ENCODE assay signal across 6 cellular contexts in the genomic region with DNA sequence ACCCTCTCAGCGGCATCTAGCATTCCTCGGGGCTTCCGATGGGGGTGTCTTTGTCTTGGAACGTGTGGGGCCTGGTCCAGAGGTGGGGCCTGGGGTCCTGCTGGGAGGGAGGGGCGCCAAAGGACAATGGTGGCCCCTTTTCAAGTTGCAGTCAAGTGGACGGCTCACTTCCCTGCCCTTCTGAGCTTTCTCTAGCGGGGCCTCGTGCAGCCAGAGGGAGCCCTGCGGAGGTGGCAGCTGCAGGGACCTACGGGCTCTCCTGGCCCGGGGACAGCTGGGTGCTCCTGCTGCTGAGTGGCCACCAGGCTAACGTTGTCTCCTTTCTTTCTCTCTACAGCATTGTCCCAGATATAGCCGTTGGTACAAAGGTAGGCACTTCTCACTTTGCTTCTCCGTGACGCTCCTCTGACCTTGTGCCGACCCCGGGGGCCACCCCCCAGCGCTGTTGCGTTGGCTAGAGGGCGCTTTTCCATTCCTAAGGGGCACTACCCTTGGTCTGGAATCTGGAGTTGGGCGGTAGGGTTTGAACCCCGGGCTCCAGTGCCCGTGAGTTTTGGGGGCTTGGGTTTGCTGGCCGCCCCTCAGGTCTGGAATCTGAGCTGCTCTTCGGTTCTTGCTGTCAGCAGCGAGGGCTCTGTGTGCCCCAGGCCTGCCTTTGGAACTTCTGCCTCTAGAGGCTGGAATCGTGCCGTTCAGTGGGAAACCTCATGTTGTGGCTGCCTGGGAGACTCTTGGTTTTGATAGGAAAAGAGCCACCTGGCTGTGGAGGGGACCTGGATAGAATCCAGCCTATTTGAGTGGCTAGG. TPM values are rescaled to one million over a fixed set of nuclear protein-coding genes. Genes with fewer than 3 reads are reported as not detected.
A peak's percentile ranks its signal among the peaks of the same experiment; 100 is the strongest.
DNase-seq lines count a peak whose midpoint lies in the region; ATAC-seq, FAIRE-seq and TF ChIP-seq lines count a peak whose summit lies in the region.

No MANE protein-coding gene starts in this region.

- TF ChIP-seq POLR2A in HepG2 (IDR thresholded peaks at IDR 0.05; ENCODE audit: insufficient read depth in 1 of 2, low read depth in 2 of 2, low read length in 2 of 2): peak in 1 of 2 experiments; percentile 51; a peak in 2 of 4 replicates

- H3K4me1 ChIP-seq in HepG2 (ENCODE audit: insufficient read depth, low read length): peaks cover 56% of the 10 kb centered on the region

- peak overlapping the region; percentile 97 for H3K27ac ChIP-seq in HepG2 (ENCODE audit: extremely low read length, insufficient read depth, low read length)

- TF ChIP-seq RAD21 in HepG2 (CRISPR knock-in tag; IDR thresholded peaks at IDR 0.05): 0 out of 2 replicates have a peak, but pooled peaks have one; percentile 4

- H3K36me3 ChIP-seq in HepG2 (replicated peaks in 1 of 2; ENCODE audit: control insufficient read depth in 1 of 2, insufficient read depth in 2 of 2, low read length in 2 of 2): peaks cover 25 to 42% of the 10 kb centered on the region in 2 experiments; a peak in 4 of 5 replicates

- in situ Hi-C loops in HepG2 (cut with HindIII; ENCODE audit: extremely low pct_ligation_motif_present, low pct_unique_long_range_greater_than_20kb): no loop called here

- H3K4me3 Mint-ChIP-seq in HFFc6: peak overlapping the region; percentile 93
- peak overlapping the region; percentile 82 for H3K4me3 Mint-ChIP-seq in activated CD8-positive, alpha-beta T cell treated with anti-CD3 and anti-CD28 coated beads, Interleukin-2, amount 10 ng/mL, durations not matched to agents 7 days and 5 days

- ATAC-seq in activated CD8-positive, alpha-beta T cell treated with anti-CD3 and anti-CD28 coated beads, Interleukin-2, amount 10 ng/mL, durations not matched to agents 7 days and 5 days: no peak
- peak; percentile 10 for ATAC-seq in HepG2
- ATAC-seq in GM21619 (IDR thresholded peaks at IDR 0.05; ENCODE audit: unreplicated experiment): no peak
- ATAC-seq in HG03175 (IDR thresholded peaks at IDR 0.05; ENCODE audit: unreplicated experiment): no peak

- H3K9me3 Mint-ChIP-seq in HFFc6: no peaks in the 10 kb centered on the region
- H3K9me3 Mint-ChIP-seq in activated CD8-positive, alpha-beta T cell treated with anti-CD3 and anti-CD28 coated beads, Interleukin-2, amount 10 ng/mL, durations not matched to agents 7 days and 5 days (ENCODE audit: insufficient read depth): no peaks in the 10 kb centered on the region

- intact Hi-C loops in HepG2 (cut with micrococcal nuclease; ENCODE audit: unreplicated experiment): loop anchor here (2.0 kb wide), 1 partner anchor 28 kb away; no protein-coding TSS in a partner anchor

- no peak for FAIRE-seq in HepG2 (lab: Jason Lieb, UNC)

- peak; percentile 64 for TF ChIP-seq CTCF in HFFc6 (IDR thresholded peaks at IDR 0.05)
- peak; percentile 63 for TF ChIP-seq CTCF in HepG2 (CRISPR knock-in tag; IDR thresholded peaks at IDR 0.05)

- peaks cover 63% of the 10 kb centered on the region for H3K79me2 ChIP-seq in HepG2 (ENCODE audit: insufficient read depth, low read length)

- peaks cover 62% of the 10 kb centered on the region for H4K20me1 ChIP-seq in HepG2 (ENCODE audit: insufficient read depth, low read length)

- POLR2A ChIA-PET in activated CD8-positive, alpha-beta T cell treated with anti-CD3 and anti-CD28 coated beads, Interleukin-2, amount 10 ng/mL, durations not matched to agents 7 days and 5 days (lab: Charles Lee): interaction anchor here (1.1 to 1.5 kb wide), 2 partner anchors 8 to 15 kb away, joined by 3 to 7 read pairs; no protein-coding TSS in a partner anchor
- POLR2A ChIA-PET in HepG2 (lab: Yijun Ruan, JAX): interaction anchor here (0.9 to 2.6 kb wide), 8 partner anchors 10 to 61 kb away, joined by 3 to 16 read pairs (median 4); no protein-coding TSS in a partner anchor

- H3K9ac ChIP-seq in HepG2 (ENCODE audit: insufficient read depth, low read depth, low read length): peak overlapping the region; percentile 99

- CTCF ChIA-PET in activated CD8-positive, alpha-beta T cell treated with anti-CD3 and anti-CD28 coated beads, Interleukin-2, amount 10 ng/mL, durations not matched to agents 7 days and 5 days (lab: Charles Lee): interaction anchor here (1.1 to 1.3 kb wide), 2 partner anchors 29 to 136 kb away, joined by 3 to 5 read pairs; a partner anchor contains a TSS
- CTCF ChIA-PET in HepG2 (lab: Yijun Ruan, JAX; ENCODE audit: low intra/inter-chr PET ratio, low total read pairs): no interaction called here

- H3K27ac Mint-ChIP-seq in HFFc6: peak overlapping the region; percentile 88
- H3K27ac Mint-ChIP-seq in activated CD8-positive, alpha-beta T cell treated with anti-CD3 and anti-CD28 coated beads, Interleukin-2, amount 10 ng/mL, durations not matched to agents 7 days and 5 days: peak overlapping the region; percentile 85

- DNase-seq in HFFc6 (peak; percentile 41), HepG2 (ENCODE audit: low spot score) (peak; percentile 55)
- peak; percentile 38 for DNase-seq in activated CD8-positive, alpha-beta T cell treated with anti-CD3 and anti-CD28 coated beads, Interleukin-2, amount 10 ng/mL, durations not matched to agents 7 days and 5 days
- no peak for DNase-seq in activated CD8-positive, alpha-beta memory T cell treated with anti-CD3 and anti-CD28 coated beads, Interleukin-2, amount 50 U/mL, for 48 hours

- WGBS in HepG2 (ENCODE audit: low lambda C conversion rate): 2% methylated on average over 14 of the region's 28 CpGs

- H2AFZ ChIP-seq in HepG2 (ENCODE audit: low read length): no peak overlapping the region

- peak overlapping the region; percentile 89 for H3K4me2 ChIP-seq in HepG2 (ENCODE audit: low read depth, low read length)

- H3K36me3 Mint-ChIP-seq in HFFc6 (ENCODE audit: low read depth): peaks cover 39% of the 10 kb centered on the region
- peaks cover 48% of the 10 kb centered on the region for H3K36me3 Mint-ChIP-seq in activated CD8-positive, alpha-beta T cell treated with anti-CD3 and anti-CD28 coated beads, Interleukin-2, amount 10 ng/mL, durations not matched to agents 7 days and 5 days (ENCODE audit: low read depth)

- no peaks in the 10 kb centered on the region; a peak in 1 of 5 replicates for H3K27me3 ChIP-seq in HepG2 (ENCODE audit: control insufficient read depth in 1 of 2, insufficient read depth in 2 of 2, low read length in 2 of 2)

- H3K4me1 Mint-ChIP-seq in HFFc6 (ENCODE audit: low read depth): peaks cover 35% of the 10 kb centered on the region
- H3K4me1 Mint-ChIP-seq in activated CD8-positive, alpha-beta T cell treated with anti-CD3 and anti-CD28 coated beads, Interleukin-2, amount 10 ng/mL, durations not matched to agents 7 days and 5 days (ENCODE audit: low read depth): peaks cover 46% of the 10 kb centered on the region

- no TSS peak for BruUV-seq in HepG2 (replicated peaks; lab: Mats Ljungman, UMichigan)

- no peak; a peak in 1 of 4 replicates for TF ChIP-seq EP300 in HepG2 (IDR thresholded peaks at IDR 0.05; ENCODE audit: low read depth in 2 of 2, low read length in 2 of 2)
- TF ChIP-seq EP300 in HepG2 (CRISPR knock-in tag; IDR thresholded peaks at IDR 0.05; ENCODE audit: borderline replicate concordance): no peak

- H3K27me3 Mint-ChIP-seq in HFFc6 (ENCODE audit: insufficient read depth): peaks cover 15% of the 10 kb centered on the region
- no peaks in the 10 kb centered on the region for H3K27me3 Mint-ChIP-seq in activated CD8-positive, alpha-beta T cell treated with anti-CD3 and anti-CD28 coated beads, Interleukin-2, amount 10 ng/mL, durations not matched to agents 7 days and 5 days (ENCODE audit: low read depth)

- no peaks in the 10 kb centered on the region for H3K9me3 ChIP-seq in HepG2 (ENCODE audit: low read length)

- H3K4me3 ChIP-seq in HepG2 (replicated peaks in 1 of 3; ENCODE audit: insufficient read depth in 1 of 3, low read depth in 2 of 3, low read length in 3 of 3): peak overlapping the region; percentile 85 to 96 (median 96)

RNA-seq across cellular contexts. Expression of a gene that starts 2.0 kb away (rescaled TPM):
- total RNA-seq in HFFc6 (2021; fragmentation: NEBNext Ultra II Directional; extraction: Animal tissue kit (Norgen Biotek cat#: 25700)): 100 to 1,000 TPM; 307 to 421 (median 380) TPM
- total RNA-seq in activated CD8-positive, alpha-beta T cell treated with anti-CD3 and anti-CD28 coated beads, Interleukin-2, amount 10 ng/mL, durations not matched to agents 7 days and 5 days: 100 to 1,000 TPM; 524 to 526 TPM
- 188 and 195 TPM in 2 replicates for total RNA-seq in HepG2 (2016; rRNA removed; fragmentation: Illumina TruSeq; extraction: Trizol)
- total RNA-seq in HepG2 (2016; cell fraction: cytosol; rRNA removed; fragmentation: Illumina TruSeq; extraction: Trizol; ENCODE audit: low read depth): 49.8 and 51.1 TPM in 2 replicates
- 161 and 198 TPM in 2 replicates for total RNA-seq in HepG2 (2016; cell fraction: insoluble cytoplasmic fraction; rRNA removed; fragmentation: Illumina TruSeq; extraction: Trizol)
- 106 and 109 TPM in 2 replicates for total RNA-seq in HepG2 (2016; cell fraction: membrane; rRNA removed; fragmentation: Illumina TruSeq; extraction: Trizol)
- 117 and 125 TPM in 2 replicates for total RNA-seq in HepG2 (2016; cell fraction: nucleus; rRNA removed; fragmentation: Illumina TruSeq; extraction: Trizol)
- polyA plus RNA-seq in HepG2 (2011; rRNA removed): 288 and 314 TPM in 2 replicates
- 80.5 and 107 TPM in 2 replicates for polyA plus RNA-seq in HepG2 (2011; cell fraction: cytosol; rRNA removed)
- 339 and 475 TPM in 2 replicates for polyA plus RNA-seq in HepG2 (2011; cell fraction: nucleus; rRNA removed)
- polyA plus RNA-seq in HepG2 (2012): 291 and 347 TPM in 2 replicates
- 51.1 and 55.1 TPM in 2 replicates for polyA plus RNA-seq in HepG2 (2016; cell fraction: cytosol; fragmentation: Illumina TruSeq; extraction: Trizol; ENCODE audit: low read depth)
- 208 and 235 TPM in 2 replicates for polyA plus RNA-seq in HepG2 (2016; cell fraction: insoluble cytoplasmic fraction; fragmentation: Illumina TruSeq; extraction: Trizol; ENCODE audit: low read depth)
- polyA plus RNA-seq in HepG2 (2016; cell fraction: membrane; fragmentation: Illumina TruSeq; extraction: Trizol; ENCODE audit: low read depth): 112 TPM in 2 replicates
- polyA plus RNA-seq in HepG2 (2016; cell fraction: nucleus; fragmentation: Illumina TruSeq; extraction: Trizol; ENCODE audit: insufficient read depth, low read depth): 264 and 280 TPM in 2 replicates
- polyA minus RNA-seq in HepG2 (2011; rRNA and poly(A)+ RNA removed; ENCODE audit: low replicate concordance): 302 and 434 TPM in 2 replicates
- 155 and 182 TPM in 2 replicates for polyA minus RNA-seq in HepG2 (2011; cell fraction: cytosol; rRNA and poly(A)+ RNA removed)
- polyA minus RNA-seq in HepG2 (2011; cell fraction: nucleus; rRNA and poly(A)+ RNA removed): 142 and 164 TPM in 2 replicates

RNA-seq across cellular contexts. Expression of a gene that starts 22.5 kb away (rescaled TPM):
- under 1 TPM in 1 of 6 experiments, not detected in 5; 0.09 TPM for total RNA-seq in HFFc6 (2021; fragmentation: NEBNext Ultra II Directional; extraction: Animal tissue kit (Norgen Biotek cat#: 25700))
- not detected for total RNA-seq in activated CD8-positive, alpha-beta T cell treated with anti-CD3 and anti-CD28 coated beads, Interleukin-2, amount 10 ng/mL, durations not matched to agents 7 days and 5 days
- total RNA-seq in HepG2 (2016; rRNA removed; fragmentation: Illumina TruSeq; extraction: Trizol): 0.07 TPM in 1 of 2 replicates, not detected in the other
- total RNA-seq in HepG2 (2016; cell fraction: cytosol; rRNA removed; fragmentation: Illumina TruSeq; extraction: Trizol; ENCODE audit: low read depth): not detected in 2 replicates
- total RNA-seq in HepG2 (2016; cell fraction: insoluble cytoplasmic fraction; rRNA removed; fragmentation: Illumina TruSeq; extraction: Trizol): 0.09 TPM in 1 of 2 replicates, not detected in the other
- total RNA-seq in HepG2 (2016; cell fraction: membrane; rRNA removed; fragmentation: Illumina TruSeq; extraction: Trizol): not detected in 2 replicates
- total RNA-seq in HepG2 (2016; cell fraction: nucleus; rRNA removed; fragmentation: Illumina TruSeq; extraction: Trizol): not detected in 2 replicates
- polyA plus RNA-seq in HepG2 (2011; rRNA removed): 0.16 and 0.17 TPM in 2 replicates
- 0.14 and 0.19 TPM in 2 replicates for polyA plus RNA-seq in HepG2 (2011; cell fraction: cytosol; rRNA removed)
- 0.19 and 0.34 TPM in 2 replicates for polyA plus RNA-seq in HepG2 (2011; cell fraction: nucleus; rRNA removed)
- 0.27 TPM in 1 of 2 replicates, not detected in the other for polyA plus RNA-seq in HepG2 (2012)
- polyA plus RNA-seq in HepG2 (2016; cell fraction: cytosol; fragmentation: Illumina TruSeq; extraction: Trizol; ENCODE audit: low read depth): not detected in 2 replicates
- polyA plus RNA-seq in HepG2 (2016; cell fraction: insoluble cytoplasmic fraction; fragmentation: Illumina TruSeq; extraction: Trizol; ENCODE audit: low read depth): not detected in 2 replicates
- not detected in 2 replicates for polyA plus RNA-seq in HepG2 (2016; cell fraction: membrane; fragmentation: Illumina TruSeq; extraction: Trizol; ENCODE audit: low read depth)
- polyA plus RNA-seq in HepG2 (2016; cell fraction: nucleus; fragmentation: Illumina TruSeq; extraction: Trizol; ENCODE audit: insufficient read depth, low read depth): not detected in 2 replicates
- 0.16 and 0.22 TPM in 2 replicates for polyA minus RNA-seq in HepG2 (2011; rRNA and poly(A)+ RNA removed; ENCODE audit: low replicate concordance)
- not detected in 2 replicates for polyA minus RNA-seq in HepG2 (2011; cell fraction: cytosol; rRNA and poly(A)+ RNA removed)
- not detected in 2 replicates for polyA minus RNA-seq in HepG2 (2011; cell fraction: nucleus; rRNA and poly(A)+ RNA removed)

RNA-seq across cellular contexts. Expression of a gene that starts 28.4 kb away (rescaled TPM):
- total RNA-seq in HFFc6 (2021; fragmentation: NEBNext Ultra II Directional; extraction: Animal tissue kit (Norgen Biotek cat#: 25700)): not detected
- not detected for total RNA-seq in activated CD8-positive, alpha-beta T cell treated with anti-CD3 and anti-CD28 coated beads, Interleukin-2, amount 10 ng/mL, durations not matched to agents 7 days and 5 days
- not detected in 2 replicates for total RNA-seq in HepG2 (2016; rRNA removed; fragmentation: Illumina TruSeq; extraction: Trizol)
- total RNA-seq in HepG2 (2016; cell fraction: cytosol; rRNA removed; fragmentation: Illumina TruSeq; extraction: Trizol; ENCODE audit: low read depth): not detected in 2 replicates
- total RNA-seq in HepG2 (2016; cell fraction: insoluble cytoplasmic fraction; rRNA removed; fragmentation: Illumina TruSeq; extraction: Trizol): not detected in 2 replicates
- not detected in 2 replicates for total RNA-seq in HepG2 (2016; cell fraction: membrane; rRNA removed; fragmentation: Illumina TruSeq; extraction: Trizol)
- not detected in 2 replicates for total RNA-seq in HepG2 (2016; cell fraction: nucleus; rRNA removed; fragmentation: Illumina TruSeq; extraction: Trizol)
- 0.08 TPM in 1 of 2 replicates, not detected in the other for polyA plus RNA-seq in HepG2 (2011; rRNA removed)
- polyA plus RNA-seq in HepG2 (2011; cell fraction: cytosol; rRNA removed): not detected in 2 replicates
- polyA plus RNA-seq in HepG2 (2011; cell fraction: nucleus; rRNA removed): not detected in 2 replicates
- not detected in 2 replicates for polyA plus RNA-seq in HepG2 (2012)
- not detected in 2 replicates for polyA plus RNA-seq in HepG2 (2016; cell fraction: cytosol; fragmentation: Illumina TruSeq; extraction: Trizol; ENCODE audit: low read depth)
- not detected in 2 replicates for polyA plus RNA-seq in HepG2 (2016; cell fraction: insoluble cytoplasmic fraction; fragmentation: Illumina TruSeq; extraction: Trizol; ENCODE audit: low read depth)
- not detected in 2 replicates for polyA plus RNA-seq in HepG2 (2016; cell fraction: membrane; fragmentation: Illumina TruSeq; extraction: Trizol; ENCODE audit: low read depth)
- not detected in 2 replicates for polyA plus RNA-seq in HepG2 (2016; cell fraction: nucleus; fragmentation: Illumina TruSeq; extraction: Trizol; ENCODE audit: insufficient read depth, low read depth)
- polyA minus RNA-seq in HepG2 (2011; rRNA and poly(A)+ RNA removed; ENCODE audit: low replicate concordance): not detected in 2 replicates
- not detected in 2 replicates for polyA minus RNA-seq in HepG2 (2011; cell fraction: cytosol; rRNA and poly(A)+ RNA removed)
- not detected in 2 replicates for polyA minus RNA-seq in HepG2 (2011; cell fraction: nucleus; rRNA and poly(A)+ RNA removed)

RNA-seq across cellular contexts. Expression of a gene that starts 41.5 kb away (rescaled TPM):
- total RNA-seq in HFFc6 (2021; fragmentation: NEBNext Ultra II Directional; extraction: Animal tissue kit (Norgen Biotek cat#: 25700)): not detected
- total RNA-seq in activated CD8-positive, alpha-beta T cell treated with anti-CD3 and anti-CD28 coated beads, Interleukin-2, amount 10 ng/mL, durations not matched to agents 7 days and 5 days: not detected
- total RNA-seq in HepG2 (2016; rRNA removed; fragmentation: Illumina TruSeq; extraction: Trizol): not detected in 2 replicates
- not detected in 2 replicates for total RNA-seq in HepG2 (2016; cell fraction: cytosol; rRNA removed; fragmentation: Illumina TruSeq; extraction: Trizol; ENCODE audit: low read depth)
- total RNA-seq in HepG2 (2016; cell fraction: insoluble cytoplasmic fraction; rRNA removed; fragmentation: Illumina TruSeq; extraction: Trizol): not detected in 2 replicates
- not detected in 2 replicates for total RNA-seq in HepG2 (2016; cell fraction: membrane; rRNA removed; fragmentation: Illumina TruSeq; extraction: Trizol)
- not detected in 2 replicates for total RNA-seq in HepG2 (2016; cell fraction: nucleus; rRNA removed; fragmentation: Illumina TruSeq; extraction: Trizol)
- 0.10 TPM in 1 of 2 replicates, not detected in the other for polyA plus RNA-seq in HepG2 (2011; rRNA removed)
- polyA plus RNA-seq in HepG2 (2011; cell fraction: cytosol; rRNA removed): 0.17 TPM in 1 of 2 replicates, not detected in the other
- polyA plus RNA-seq in HepG2 (2011; cell fraction: nucleus; rRNA removed): 0.14 and 0.16 TPM in 2 replicates
- polyA plus RNA-seq in HepG2 (2012): not detected in 2 replicates
- polyA plus RNA-seq in HepG2 (2016; cell fraction: cytosol; fragmentation: Illumina TruSeq; extraction: Trizol; ENCODE audit: low read depth): not detected in 2 replicates
- not detected in 2 replicates for polyA plus RNA-seq in HepG2 (2016; cell fraction: insoluble cytoplasmic fraction; fragmentation: Illumina TruSeq; extraction: Trizol; ENCODE audit: low read depth)
- polyA plus RNA-seq in HepG2 (2016; cell fraction: membrane; fragmentation: Illumina TruSeq; extraction: Trizol; ENCODE audit: low read depth): not detected in 2 replicates
- not detected in 2 replicates for polyA plus RNA-seq in HepG2 (2016; cell fraction: nucleus; fragmentation: Illumina TruSeq; extraction: Trizol; ENCODE audit: insufficient read depth, low read depth)
- 0.14 TPM in 1 of 2 replicates, not detected in the other for polyA minus RNA-seq in HepG2 (2011; rRNA and poly(A)+ RNA removed; ENCODE audit: low replicate concordance)
- not detected in 2 replicates for polyA minus RNA-seq in HepG2 (2011; cell fraction: cytosol; rRNA and poly(A)+ RNA removed)
- not detected in 2 replicates for polyA minus RNA-seq in HepG2 (2011; cell fraction: nucleus; rRNA and poly(A)+ RNA removed)

RNA-seq across cellular contexts. Expression of a gene that starts 48.4 kb away (rescaled TPM):
- total RNA-seq in HFFc6 (2021; fragmentation: NEBNext Ultra II Directional; extraction: Animal tissue kit (Norgen Biotek cat#: 25700)): under 1 TPM in 2 of 6 experiments, not detected in 4; 0.05 to 0.07 TPM
- total RNA-seq in activated CD8-positive, alpha-beta T cell treated with anti-CD3 and anti-CD28 coated beads, Interleukin-2, amount 10 ng/mL, durations not matched to agents 7 days and 5 days: not detected
- total RNA-seq in HepG2 (2016; rRNA removed; fragmentation: Illumina TruSeq; extraction: Trizol): 1.1 and 1.3 TPM in 2 replicates
- 0.30 and 0.35 TPM in 2 replicates for total RNA-seq in HepG2 (2016; cell fraction: cytosol; rRNA removed; fragmentation: Illumina TruSeq; extraction: Trizol; ENCODE audit: low read depth)
- 0.77 and 1.3 TPM in 2 replicates for total RNA-seq in HepG2 (2016; cell fraction: insoluble cytoplasmic fraction; rRNA removed; fragmentation: Illumina TruSeq; extraction: Trizol)
- 0.77 and 0.96 TPM in 2 replicates for total RNA-seq in HepG2 (2016; cell fraction: membrane; rRNA removed; fragmentation: Illumina TruSeq; extraction: Trizol)
- 0.78 and 0.99 TPM in 2 replicates for total RNA-seq in HepG2 (2016; cell fraction: nucleus; rRNA removed; fragmentation: Illumina TruSeq; extraction: Trizol)
- polyA plus RNA-seq in HepG2 (2011; rRNA removed): 0.67 and 0.71 TPM in 2 replicates
- 0.53 and 0.71 TPM in 2 replicates for polyA plus RNA-seq in HepG2 (2011; cell fraction: cytosol; rRNA removed)
- 0.81 and 0.85 TPM in 2 replicates for polyA plus RNA-seq in HepG2 (2011; cell fraction: nucleus; rRNA removed)
- polyA plus RNA-seq in HepG2 (2012): 2.1 and 3.1 TPM in 2 replicates
- 0.23 and 0.32 TPM in 2 replicates for polyA plus RNA-seq in HepG2 (2016; cell fraction: cytosol; fragmentation: Illumina TruSeq; extraction: Trizol; ENCODE audit: low read depth)
- polyA plus RNA-seq in HepG2 (2016; cell fraction: insoluble cytoplasmic fraction; fragmentation: Illumina TruSeq; extraction: Trizol; ENCODE audit: low read depth): 1.2 and 1.5 TPM in 2 replicates
- 0.40 and 0.79 TPM in 2 replicates for polyA plus RNA-seq in HepG2 (2016; cell fraction: membrane; fragmentation: Illumina TruSeq; extraction: Trizol; ENCODE audit: low read depth)
- 1.2 and 1.6 TPM in 2 replicates for polyA plus RNA-seq in HepG2 (2016; cell fraction: nucleus; fragmentation: Illumina TruSeq; extraction: Trizol; ENCODE audit: insufficient read depth, low read depth)
- 1.2 and 37.0 TPM in 2 replicates for polyA minus RNA-seq in HepG2 (2011; rRNA and poly(A)+ RNA removed; ENCODE audit: low replicate concordance)
- 0.62 and 0.99 TPM in 2 replicates for polyA minus RNA-seq in HepG2 (2011; cell fraction: cytosol; rRNA and poly(A)+ RNA removed)
- 0.37 and 0.39 TPM in 2 replicates for polyA minus RNA-seq in HepG2 (2011; cell fraction: nucleus; rRNA and poly(A)+ RNA removed)
